In the genomic region with DNA sequence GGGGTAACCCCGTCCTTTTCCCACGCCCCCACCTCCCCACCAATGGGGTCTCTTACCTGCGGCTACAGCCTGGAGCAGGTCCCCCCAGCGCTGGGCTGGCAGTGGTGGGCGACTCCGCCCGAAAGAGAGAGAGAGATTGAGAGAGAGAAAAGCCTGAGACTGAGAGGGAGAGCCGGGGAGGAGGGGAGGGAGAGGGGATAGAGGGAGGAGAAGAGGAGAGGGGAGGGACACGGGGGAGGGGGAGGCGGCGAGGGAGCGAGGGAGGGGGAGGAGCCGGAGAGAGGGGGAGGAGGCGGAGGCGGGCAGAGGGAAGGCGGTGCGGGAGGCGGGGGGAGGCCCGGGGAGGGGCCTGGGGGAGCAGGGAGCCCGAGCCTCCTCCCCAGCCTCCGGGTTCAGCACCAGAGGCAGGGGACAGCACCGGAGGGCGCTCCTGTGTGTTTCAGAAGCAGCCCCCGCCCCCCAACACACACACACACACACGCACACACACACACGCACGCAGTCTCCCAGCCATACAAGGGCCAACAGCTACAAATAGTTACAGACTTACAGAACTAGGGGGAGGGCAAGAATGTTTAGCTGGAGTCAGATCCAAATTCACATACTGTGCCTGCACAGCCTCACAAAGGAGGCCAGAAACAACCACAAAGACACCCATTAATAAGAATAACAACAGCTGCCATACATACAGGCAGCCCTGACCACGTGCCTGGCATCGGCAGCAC, we compare ENCODE assay signal across 8 cellular contexts. TPM values are rescaled to one million over a fixed set of nuclear protein-coding genes. Genes with fewer than 3 reads are reported as not detected.
DNase-seq lines count a peak whose midpoint lies in the region; ATAC-seq and TF ChIP-seq lines count a peak whose summit lies in the region.

A gene with protein sequence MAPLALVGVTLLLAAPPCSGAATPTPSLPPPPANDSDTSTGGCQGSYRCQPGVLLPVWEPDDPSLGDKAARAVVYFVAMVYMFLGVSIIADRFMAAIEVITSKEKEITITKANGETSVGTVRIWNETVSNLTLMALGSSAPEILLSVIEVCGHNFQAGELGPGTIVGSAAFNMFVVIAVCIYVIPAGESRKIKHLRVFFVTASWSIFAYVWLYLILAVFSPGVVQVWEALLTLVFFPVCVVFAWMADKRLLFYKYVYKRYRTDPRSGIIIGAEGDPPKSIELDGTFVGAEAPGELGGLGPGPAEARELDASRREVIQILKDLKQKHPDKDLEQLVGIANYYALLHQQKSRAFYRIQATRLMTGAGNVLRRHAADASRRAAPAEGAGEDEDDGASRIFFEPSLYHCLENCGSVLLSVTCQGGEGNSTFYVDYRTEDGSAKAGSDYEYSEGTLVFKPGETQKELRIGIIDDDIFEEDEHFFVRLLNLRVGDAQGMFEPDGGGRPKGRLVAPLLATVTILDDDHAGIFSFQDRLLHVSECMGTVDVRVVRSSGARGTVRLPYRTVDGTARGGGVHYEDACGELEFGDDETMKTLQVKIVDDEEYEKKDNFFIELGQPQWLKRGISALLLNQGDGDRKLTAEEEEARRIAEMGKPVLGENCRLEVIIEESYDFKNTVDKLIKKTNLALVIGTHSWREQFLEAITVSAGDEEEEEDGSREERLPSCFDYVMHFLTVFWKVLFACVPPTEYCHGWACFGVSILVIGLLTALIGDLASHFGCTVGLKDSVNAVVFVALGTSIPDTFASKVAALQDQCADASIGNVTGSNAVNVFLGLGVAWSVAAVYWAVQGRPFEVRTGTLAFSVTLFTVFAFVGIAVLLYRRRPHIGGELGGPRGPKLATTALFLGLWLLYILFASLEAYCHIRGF (minus strand): TSS at position 161 of the 725 bp plus-strand sequence. CDS start 5,490 bp downstream, outside the sequence.

- no peaks in the 10 kb centered on the region for H3K27me3 ChIP-seq in vagina

- H3K27ac Mint-ChIP-seq in activated naive CD4-positive, alpha-beta T cell treated with anti-CD3 and anti-CD28 coated beads for 36 hours, result no peak within 1 kb of the TSS
- H3K27ac Mint-ChIP-seq in osteocyte (ENCODE audit: unreplicated experiment), result no peak within 1 kb of the TSS

- no peak for ATAC-seq in GM21367 (IDR thresholded peaks at IDR 0.05; ENCODE audit: unreplicated experiment)

- H3K36me3 ChIP-seq in vagina, result no peaks in the 10 kb centered on the region

- peaks cover 9% of the 10 kb centered on the region for H3K4me1 Mint-ChIP-seq in activated naive CD4-positive, alpha-beta T cell treated with anti-CD3 and anti-CD28 coated beads for 36 hours (ENCODE audit: low read depth)
- H3K4me1 Mint-ChIP-seq in osteocyte (ENCODE audit: unreplicated experiment), result peaks cover 5% of the 10 kb centered on the region

- intact Hi-C loops in activated naive CD4-positive, alpha-beta T cell treated with anti-CD3 and anti-CD28 coated beads for 36 hours (cut with micrococcal nuclease), result no loop called here
- intact Hi-C loops in vagina (cut with DNase I), result no loop called here

- no peak for TF ChIP-seq POLR2A in vagina (IDR thresholded peaks at IDR 0.05)

- no peaks in the 10 kb centered on the region for H3K9me3 Mint-ChIP-seq in activated naive CD4-positive, alpha-beta T cell treated with anti-CD3 and anti-CD28 coated beads for 36 hours
- H3K9me3 Mint-ChIP-seq in osteocyte (ENCODE audit: unreplicated experiment), result no peaks in the 10 kb centered on the region

- peak; percentile 67 for DNase-seq in Ammon's horn (ENCODE audit: low spot score)
- DNase-seq in HPDE6-E6E7 (ENCODE audit: extremely low spot score), result peak; percentile 38
- DNase-seq in activated naive CD4-positive, alpha-beta T cell treated with anti-CD3 and anti-CD28 coated beads for 36 hours, result peak; percentile 72
- peak; percentile 50 for DNase-seq in foreskin melanocyte
- DNase-seq in osteocyte (ENCODE audit: extremely low spot score, unreplicated experiment), result peak; percentile 90
- no peak for DNase-seq in vagina (ENCODE audit: extremely low spot score in 2 of 2)

- peak within 1 kb of the TSS; percentile 27 to 41 for H3K4me3 ChIP-seq in vagina

- no peaks in the 10 kb centered on the region for H3K9me3 ChIP-seq in vagina

- H3K36me3 Mint-ChIP-seq in activated naive CD4-positive, alpha-beta T cell treated with anti-CD3 and anti-CD28 coated beads for 36 hours (ENCODE audit: low read depth), result no peaks in the 10 kb centered on the region
- no peaks in the 10 kb centered on the region for H3K36me3 Mint-ChIP-seq in osteocyte (ENCODE audit: unreplicated experiment)

- TF ChIP-seq CTCF in osteocyte (IDR thresholded peaks at IDR 0.05) (no peak), vagina (IDR thresholded peaks at IDR 0.05) (no peak)

- peaks cover 36% of the 10 kb centered on the region for H3K27me3 Mint-ChIP-seq in activated naive CD4-positive, alpha-beta T cell treated with anti-CD3 and anti-CD28 coated beads for 36 hours (ENCODE audit: low read depth)
- H3K27me3 Mint-ChIP-seq in osteocyte (ENCODE audit: unreplicated experiment), result peaks cover 31% of the 10 kb centered on the region

- H3K27ac ChIP-seq in vagina, result no peak within 1 kb of the TSS

- peaks cover 14% of the 10 kb centered on the region for H3K4me1 ChIP-seq in vagina

- no peak within 1 kb of the TSS for H3K4me3 Mint-ChIP-seq in activated naive CD4-positive, alpha-beta T cell treated with anti-CD3 and anti-CD28 coated beads for 36 hours
- no peak within 1 kb of the TSS for H3K4me3 Mint-ChIP-seq in osteocyte (ENCODE audit: unreplicated experiment)

- CTCF ChIA-PET in activated naive CD4-positive, alpha-beta T cell treated with anti-CD3 and anti-CD28 coated beads for 36 hours (lab: Charles Lee), result no interaction called here

TF ChIP-seq in PFSK-1, 5 proteins besides CTCF, POLR2A, EP300 and RAD21:
- TF ChIP-seq SIN3A (IDR thresholded peaks at IDR 0.05; ENCODE audit: borderline replicate concordance, insufficient read depth, low read length), result peak; percentile 95; the same call in 1 of the 2 replicates
- TF ChIP-seq, protein P1, sequence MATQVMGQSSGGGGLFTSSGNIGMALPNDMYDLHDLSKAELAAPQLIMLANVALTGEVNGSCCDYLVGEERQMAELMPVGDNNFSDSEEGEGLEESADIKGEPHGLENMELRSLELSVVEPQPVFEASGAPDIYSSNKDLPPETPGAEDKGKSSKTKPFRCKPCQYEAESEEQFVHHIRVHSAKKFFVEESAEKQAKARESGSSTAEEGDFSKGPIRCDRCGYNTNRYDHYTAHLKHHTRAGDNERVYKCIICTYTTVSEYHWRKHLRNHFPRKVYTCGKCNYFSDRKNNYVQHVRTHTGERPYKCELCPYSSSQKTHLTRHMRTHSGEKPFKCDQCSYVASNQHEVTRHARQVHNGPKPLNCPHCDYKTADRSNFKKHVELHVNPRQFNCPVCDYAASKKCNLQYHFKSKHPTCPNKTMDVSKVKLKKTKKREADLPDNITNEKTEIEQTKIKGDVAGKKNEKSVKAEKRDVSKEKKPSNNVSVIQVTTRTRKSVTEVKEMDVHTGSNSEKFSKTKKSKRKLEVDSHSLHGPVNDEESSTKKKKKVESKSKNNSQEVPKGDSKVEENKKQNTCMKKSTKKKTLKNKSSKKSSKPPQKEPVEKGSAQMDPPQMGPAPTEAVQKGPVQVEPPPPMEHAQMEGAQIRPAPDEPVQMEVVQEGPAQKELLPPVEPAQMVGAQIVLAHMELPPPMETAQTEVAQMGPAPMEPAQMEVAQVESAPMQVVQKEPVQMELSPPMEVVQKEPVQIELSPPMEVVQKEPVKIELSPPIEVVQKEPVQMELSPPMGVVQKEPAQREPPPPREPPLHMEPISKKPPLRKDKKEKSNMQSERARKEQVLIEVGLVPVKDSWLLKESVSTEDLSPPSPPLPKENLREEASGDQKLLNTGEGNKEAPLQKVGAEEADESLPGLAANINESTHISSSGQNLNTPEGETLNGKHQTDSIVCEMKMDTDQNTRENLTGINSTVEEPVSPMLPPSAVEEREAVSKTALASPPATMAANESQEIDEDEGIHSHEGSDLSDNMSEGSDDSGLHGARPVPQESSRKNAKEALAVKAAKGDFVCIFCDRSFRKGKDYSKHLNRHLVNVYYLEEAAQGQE (IDR thresholded peaks at IDR 0.05; ENCODE audit: insufficient read depth in 1 of 2, low read depth in 2 of 2, low read length in 2 of 2), result peak; percentile 92 to 97
- TF ChIP-seq FOXP2 (optimal IDR thresholded peaks at IDR 0.05; ENCODE audit: borderline replicate concordance, extremely low read depth, extremely low read length, insufficient read depth), result no peak

RNA-seq across cellular contexts. Expression of the gene that starts here (rescaled TPM):
- 1.7 TPM for polyA plus RNA-seq in PFSK-1 (2012; ENCODE audit: insufficient read length, low read depth)
- not detected for total RNA-seq in activated naive CD4-positive, alpha-beta T cell treated with anti-CD3 and anti-CD28 coated beads for 36 hours
- total RNA-seq in osteocyte (0.05 TPM in 1 of 2 replicates, not detected in the other), vagina (0.49 TPM)

Comparison
In these comparisons a context has a peak if more than half of its experiments do, and no peak if none do; other contexts are left out.
1. Peak in DNase-seq in activated naive CD4-positive, alpha-beta T cell treated with anti-CD3 and anti-CD28 coated beads for 36 hours; RNA of the gene not detected or under 1 TPM.
2. Peak in DNase-seq in osteocyte; RNA of the gene not detected or under 1 TPM.
3. DNase-seq: peak in Ammon's horn (single experiment), HPDE6-E6E7 (single experiment) and foreskin melanocyte (single experiment); none in vagina (0 of 2).